In the genomic region with DNA sequence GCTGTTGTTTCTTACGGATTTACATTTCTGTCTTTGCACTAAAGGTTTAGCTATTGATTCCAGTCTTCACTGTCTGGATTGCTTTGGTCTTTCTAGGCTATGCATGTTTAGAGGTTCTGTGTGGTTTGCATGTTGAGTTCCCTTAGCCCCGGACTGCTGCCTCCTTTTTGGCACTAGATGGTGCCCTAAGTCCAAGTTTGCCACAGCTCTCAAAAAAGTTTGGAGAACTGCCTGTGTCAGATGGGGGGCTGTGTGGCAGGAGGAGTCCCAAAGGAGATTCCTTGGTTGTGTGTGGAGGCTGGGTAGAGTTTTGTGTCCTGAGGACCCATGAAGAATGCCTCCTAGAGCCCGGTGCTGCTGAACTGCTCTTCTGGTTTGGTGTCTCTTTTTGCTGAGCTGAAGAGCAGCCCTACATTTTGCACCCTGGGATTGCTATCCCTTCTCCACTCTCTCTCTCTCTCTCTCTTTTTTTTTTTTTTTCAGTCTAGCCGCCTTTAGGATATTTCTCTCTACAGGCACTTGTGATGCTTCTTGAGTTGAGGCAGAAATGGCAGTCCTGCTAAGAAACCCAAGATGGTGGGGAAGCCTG, we compare ENCODE assay signal across 8 cellular contexts.
DNase-seq lines count a peak whose midpoint lies in the region; ATAC-seq, FAIRE-seq and TF ChIP-seq lines count a peak whose summit lies in the region.

No MANE protein-coding gene starts in this region.

- H3K27ac ChIP-seq in SJCRH30 = no peak overlapping the region
- H3K27ac ChIP-seq in mesendoderm (ENCODE audit: low read depth, low read length) = no peak overlapping the region

- ATAC-seq in GM19351 (IDR thresholded peaks at IDR 0.05; ENCODE audit: unreplicated experiment) (peak; percentile 93), HG03460 (IDR thresholded peaks at IDR 0.05; ENCODE audit: unreplicated experiment) (peak; percentile 83)

- TF ChIP-seq POLR2A in H54 (IDR thresholded peaks at IDR 0.05; ENCODE audit: low read depth, low read length) = no peak

- H3K79me1 ChIP-seq in mesendoderm (ENCODE audit: low read length) = no peaks in the 10 kb centered on the region

- no peak for FAIRE-seq in H54 (lab: Jason Lieb, UNC)

- no peak overlapping the region for H2BK120ac ChIP-seq in mesendoderm (ENCODE audit: low read depth, low read length)

- H3K4me3 ChIP-seq in SJCRH30 (no peak overlapping the region), mesendoderm (ENCODE audit: low read length) (no peak overlapping the region)

- DNase-seq in DMS114 treated with DMSO at 0.1 percent for 48 hours (lab: John Stamatoyannopoulos, UW; ENCODE audit: unreplicated experiment) = peak; percentile 54
- DNase-seq in SJCRH30 = peak; percentile 5 to 32
- DNase-seq in dermis blood vessel endothelial cell = peak; percentile 79
- peak; percentile 88 for DNase-seq in mesendoderm
- DNase-seq in H54 (ENCODE audit: insufficient read length, low spot score) = no peak
- DNase-seq in NCI-H2029 (lab: John Stamatoyannopoulos, UW) = no peak

- WGBS in mesendoderm (ENCODE audit: extremely low coverage, insufficient coverage, low lambda C conversion rate) = no CpG with 5 or more reads among the region's 4 CpGs

- no peak overlapping the region for H2BK15ac ChIP-seq in mesendoderm (replicated peaks; ENCODE audit: low read depth)

- H3K79me2 ChIP-seq in mesendoderm (ENCODE audit: control insufficient read depth, insufficient read depth, low read length) = no peaks in the 10 kb centered on the region

- H3K36me3 ChIP-seq in SJCRH30 (no peaks in the 10 kb centered on the region), mesendoderm (ENCODE audit: control insufficient read depth, insufficient read depth, low read length) (no peaks in the 10 kb centered on the region)

- no peaks in the 10 kb centered on the region for H3K27me3 ChIP-seq in SJCRH30
- no peaks in the 10 kb centered on the region for H3K27me3 ChIP-seq in mesendoderm (ENCODE audit: insufficient read depth, low read length, poor library complexity)

- no peak overlapping the region for H2BK5ac ChIP-seq in mesendoderm (ENCODE audit: low read length)

- no peak overlapping the region for H4K5ac ChIP-seq in mesendoderm (ENCODE audit: low read length)

- peak overlapping the region; percentile 22 for H3K56ac ChIP-seq in mesendoderm (ENCODE audit: low read length)

- no peaks in the 10 kb centered on the region for H3K4me1 ChIP-seq in SJCRH30
- no peaks in the 10 kb centered on the region for H3K4me1 ChIP-seq in mesendoderm (ENCODE audit: control insufficient read depth, low read depth, low read length)

- H3K4ac ChIP-seq in mesendoderm (ENCODE audit: low read depth, low read length) = no peak overlapping the region

- no peak overlapping the region for H4K8ac ChIP-seq in mesendoderm (ENCODE audit: low read depth, low read length)

- no peak overlapping the region for H2AK5ac ChIP-seq in mesendoderm (ENCODE audit: low read length)

- no peak overlapping the region for H3K4me2 ChIP-seq in mesendoderm (ENCODE audit: low read length)

- H3K18ac ChIP-seq in mesendoderm (ENCODE audit: low read length) = no peak overlapping the region

- H3K9ac ChIP-seq in mesendoderm (ENCODE audit: low read length) = no peak overlapping the region

- no peaks in the 10 kb centered on the region for H3K9me3 ChIP-seq in SJCRH30 (replicated peaks)

- no peak overlapping the region for H3K23ac ChIP-seq in mesendoderm (ENCODE audit: low read length)

Comparison
In these comparisons a context has a peak if more than half of its experiments do, and no peak if none do; other contexts are left out.
1. DNase-seq: peak in DMS114 treated with DMSO at 0.1 percent for 48 hours (single experiment), SJCRH30 (2 of 2), dermis blood vessel endothelial cell (single experiment) and mesendoderm (single experiment); none in H54 (single experiment) and NCI-H2029 (single experiment).